In genomic region chr20:37333848-37334318, GRCh38 we compare ENCODE assay signal across 1 cellular context.
TF ChIP-seq lines count a peak whose summit lies in the region.

No MANE protein-coding gene starts in this region.

TF ChIP-seq in H1, 55 proteins besides CTCF, POLR2A, EP300 and RAD21:
- TF ChIP-seq TCF12 (IDR thresholded peaks at IDR 0.05; ENCODE audit: low read depth, low read length) (no peak), KDM5A (IDR thresholded peaks at IDR 0.05; ENCODE audit: low read length) (no peak), CEBPB (IDR thresholded peaks at IDR 0.05; ENCODE audit: low read depth, low read length) (no peak), MAX (IDR thresholded peaks at IDR 0.05) (no peak), HDAC2 (IDR thresholded peaks at IDR 0.05; ENCODE audit: borderline replicate concordance in 1 of 2, low read depth in 2 of 2, low read length in 2 of 2) (no peak), TBP (IDR thresholded peaks at IDR 0.05; ENCODE audit: low read depth, low read length) (no peak), SP1 (IDR thresholded peaks at IDR 0.05; ENCODE audit: low read depth, low read length) (no peak), POLR2AphosphoS5 (IDR thresholded peaks at IDR 0.05; ENCODE audit: low read depth, low read length) (no peak), SAP30 (IDR thresholded peaks at IDR 0.05; ENCODE audit: insufficient read depth, insufficient replicate concordance, low read length) (no peak), BACH1 (IDR thresholded peaks at IDR 0.05; ENCODE audit: low read length) (no peak), YY1 (IDR thresholded peaks at IDR 0.05; ENCODE audit: low read depth, low read length) (no peak), EGR1 (IDR thresholded peaks at IDR 0.05; ENCODE audit: borderline replicate concordance, low read depth, low read length) (no peak), BRCA1 (IDR thresholded peaks at IDR 0.05; ENCODE audit: low read depth, low read length) (no peak), SIN3A (conservative IDR thresholded peaks at IDR 0.05 in 1 of 2, IDR thresholded peaks at IDR 0.05 in 1 of 2; ENCODE audit: low read depth in 1 of 2, low read length in 2 of 2) (no peak), GABPA (IDR thresholded peaks at IDR 0.05; ENCODE audit: borderline replicate concordance, insufficient read depth, low read length) (no peak), FOSL1 (IDR thresholded peaks at IDR 0.05; ENCODE audit: insufficient read depth, low read depth, low read length) (no peak), RBBP5 (IDR thresholded peaks at IDR 0.05; ENCODE audit: borderline replicate concordance, low read depth, low read length) (no peak), RNF2 (IDR thresholded peaks at IDR 0.05; ENCODE audit: borderline replicate concordance, low read depth, low read length, missing control alignments, poor library complexity, severe bottlenecking) (no peak), KDM1A (IDR thresholded peaks at IDR 0.05; ENCODE audit: borderline replicate concordance, low read length) (no peak), ZNF274 (IDR thresholded peaks at IDR 0.05; ENCODE audit: borderline replicate concordance, extremely low read depth, low read length) (no peak)
